ENCODE assay signal across 1 cellular context in genomic region chr7:757741-758163, GRCh38.
TF ChIP-seq lines count a peak whose summit lies in the region.

No MANE protein-coding gene starts in this region.

TF ChIP-seq in K562, 482 proteins besides CTCF, POLR2A, EP300 and RAD21:
- TF ChIP-seq MAX (CRISPR knock-in tag; IDR thresholded peaks at IDR 0.05) (0 out of 2 replicates have a peak, but pooled peaks have one; percentile 31), MYC (IDR thresholded peaks at IDR 0.05; ENCODE audit: low read depth, low read length) (peak; percentile 60; the same call in 1 of the 2 replicates), MYC (CRISPR knock-in tag; IDR thresholded peaks at IDR 0.05; ENCODE audit: borderline replicate concordance, low read depth) (no peak), ZBTB5 (IDR thresholded peaks at IDR 0.05) (no peak), E2F6 (IDR thresholded peaks at IDR 0.05; ENCODE audit: borderline replicate concordance in 1 of 2, extremely low read depth in 1 of 2, insufficient read depth in 1 of 2, insufficient read length in 1 of 2, low read depth in 1 of 2, low read length in 1 of 2, poor library complexity in 1 of 2, severe bottlenecking in 1 of 2) (peak in 1 of 2 experiments; percentile 44), GABPB2 (CRISPR knock-in tag; conservative IDR thresholded peaks at IDR 0.05) (no peak), WHSC1 (IDR thresholded peaks at IDR 0.05; ENCODE audit: low read length) (no peak), L3MBTL2 (IDR thresholded peaks at IDR 0.05) (peak; percentile 82), ZBTB33 (CRISPR knock-in tag; IDR thresholded peaks at IDR 0.05) (peak; percentile 57; the same call in 1 of the 2 replicates)
- TF ChIP-seq, protein P1, sequence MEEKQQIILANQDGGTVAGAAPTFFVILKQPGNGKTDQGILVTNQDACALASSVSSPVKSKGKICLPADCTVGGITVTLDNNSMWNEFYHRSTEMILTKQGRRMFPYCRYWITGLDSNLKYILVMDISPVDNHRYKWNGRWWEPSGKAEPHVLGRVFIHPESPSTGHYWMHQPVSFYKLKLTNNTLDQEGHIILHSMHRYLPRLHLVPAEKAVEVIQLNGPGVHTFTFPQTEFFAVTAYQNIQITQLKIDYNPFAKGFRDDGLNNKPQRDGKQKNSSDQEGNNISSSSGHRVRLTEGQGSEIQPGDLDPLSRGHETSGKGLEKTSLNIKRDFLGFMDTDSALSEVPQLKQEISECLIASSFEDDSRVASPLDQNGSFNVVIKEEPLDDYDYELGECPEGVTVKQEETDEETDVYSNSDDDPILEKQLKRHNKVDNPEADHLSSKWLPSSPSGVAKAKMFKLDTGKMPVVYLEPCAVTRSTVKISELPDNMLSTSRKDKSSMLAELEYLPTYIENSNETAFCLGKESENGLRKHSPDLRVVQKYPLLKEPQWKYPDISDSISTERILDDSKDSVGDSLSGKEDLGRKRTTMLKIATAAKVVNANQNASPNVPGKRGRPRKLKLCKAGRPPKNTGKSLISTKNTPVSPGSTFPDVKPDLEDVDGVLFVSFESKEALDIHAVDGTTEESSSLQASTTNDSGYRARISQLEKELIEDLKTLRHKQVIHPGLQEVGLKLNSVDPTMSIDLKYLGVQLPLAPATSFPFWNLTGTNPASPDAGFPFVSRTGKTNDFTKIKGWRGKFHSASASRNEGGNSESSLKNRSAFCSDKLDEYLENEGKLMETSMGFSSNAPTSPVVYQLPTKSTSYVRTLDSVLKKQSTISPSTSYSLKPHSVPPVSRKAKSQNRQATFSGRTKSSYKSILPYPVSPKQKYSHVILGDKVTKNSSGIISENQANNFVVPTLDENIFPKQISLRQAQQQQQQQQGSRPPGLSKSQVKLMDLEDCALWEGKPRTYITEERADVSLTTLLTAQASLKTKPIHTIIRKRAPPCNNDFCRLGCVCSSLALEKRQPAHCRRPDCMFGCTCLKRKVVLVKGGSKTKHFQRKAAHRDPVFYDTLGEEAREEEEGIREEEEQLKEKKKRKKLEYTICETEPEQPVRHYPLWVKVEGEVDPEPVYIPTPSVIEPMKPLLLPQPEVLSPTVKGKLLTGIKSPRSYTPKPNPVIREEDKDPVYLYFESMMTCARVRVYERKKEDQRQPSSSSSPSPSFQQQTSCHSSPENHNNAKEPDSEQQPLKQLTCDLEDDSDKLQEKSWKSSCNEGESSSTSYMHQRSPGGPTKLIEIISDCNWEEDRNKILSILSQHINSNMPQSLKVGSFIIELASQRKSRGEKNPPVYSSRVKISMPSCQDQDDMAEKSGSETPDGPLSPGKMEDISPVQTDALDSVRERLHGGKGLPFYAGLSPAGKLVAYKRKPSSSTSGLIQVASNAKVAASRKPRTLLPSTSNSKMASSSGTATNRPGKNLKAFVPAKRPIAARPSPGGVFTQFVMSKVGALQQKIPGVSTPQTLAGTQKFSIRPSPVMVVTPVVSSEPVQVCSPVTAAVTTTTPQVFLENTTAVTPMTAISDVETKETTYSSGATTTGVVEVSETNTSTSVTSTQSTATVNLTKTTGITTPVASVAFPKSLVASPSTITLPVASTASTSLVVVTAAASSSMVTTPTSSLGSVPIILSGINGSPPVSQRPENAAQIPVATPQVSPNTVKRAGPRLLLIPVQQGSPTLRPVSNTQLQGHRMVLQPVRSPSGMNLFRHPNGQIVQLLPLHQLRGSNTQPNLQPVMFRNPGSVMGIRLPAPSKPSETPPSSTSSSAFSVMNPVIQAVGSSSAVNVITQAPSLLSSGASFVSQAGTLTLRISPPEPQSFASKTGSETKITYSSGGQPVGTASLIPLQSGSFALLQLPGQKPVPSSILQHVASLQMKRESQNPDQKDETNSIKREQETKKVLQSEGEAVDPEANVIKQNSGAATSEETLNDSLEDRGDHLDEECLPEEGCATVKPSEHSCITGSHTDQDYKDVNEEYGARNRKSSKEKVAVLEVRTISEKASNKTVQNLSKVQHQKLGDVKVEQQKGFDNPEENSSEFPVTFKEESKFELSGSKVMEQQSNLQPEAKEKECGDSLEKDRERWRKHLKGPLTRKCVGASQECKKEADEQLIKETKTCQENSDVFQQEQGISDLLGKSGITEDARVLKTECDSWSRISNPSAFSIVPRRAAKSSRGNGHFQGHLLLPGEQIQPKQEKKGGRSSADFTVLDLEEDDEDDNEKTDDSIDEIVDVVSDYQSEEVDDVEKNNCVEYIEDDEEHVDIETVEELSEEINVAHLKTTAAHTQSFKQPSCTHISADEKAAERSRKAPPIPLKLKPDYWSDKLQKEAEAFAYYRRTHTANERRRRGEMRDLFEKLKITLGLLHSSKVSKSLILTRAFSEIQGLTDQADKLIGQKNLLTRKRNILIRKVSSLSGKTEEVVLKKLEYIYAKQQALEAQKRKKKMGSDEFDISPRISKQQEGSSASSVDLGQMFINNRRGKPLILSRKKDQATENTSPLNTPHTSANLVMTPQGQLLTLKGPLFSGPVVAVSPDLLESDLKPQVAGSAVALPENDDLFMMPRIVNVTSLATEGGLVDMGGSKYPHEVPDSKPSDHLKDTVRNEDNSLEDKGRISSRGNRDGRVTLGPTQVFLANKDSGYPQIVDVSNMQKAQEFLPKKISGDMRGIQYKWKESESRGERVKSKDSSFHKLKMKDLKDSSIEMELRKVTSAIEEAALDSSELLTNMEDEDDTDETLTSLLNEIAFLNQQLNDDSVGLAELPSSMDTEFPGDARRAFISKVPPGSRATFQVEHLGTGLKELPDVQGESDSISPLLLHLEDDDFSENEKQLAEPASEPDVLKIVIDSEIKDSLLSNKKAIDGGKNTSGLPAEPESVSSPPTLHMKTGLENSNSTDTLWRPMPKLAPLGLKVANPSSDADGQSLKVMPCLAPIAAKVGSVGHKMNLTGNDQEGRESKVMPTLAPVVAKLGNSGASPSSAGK (IDR thresholded peaks at IDR 0.05) = peak; percentile 84
- TF ChIP-seq, protein P2, sequence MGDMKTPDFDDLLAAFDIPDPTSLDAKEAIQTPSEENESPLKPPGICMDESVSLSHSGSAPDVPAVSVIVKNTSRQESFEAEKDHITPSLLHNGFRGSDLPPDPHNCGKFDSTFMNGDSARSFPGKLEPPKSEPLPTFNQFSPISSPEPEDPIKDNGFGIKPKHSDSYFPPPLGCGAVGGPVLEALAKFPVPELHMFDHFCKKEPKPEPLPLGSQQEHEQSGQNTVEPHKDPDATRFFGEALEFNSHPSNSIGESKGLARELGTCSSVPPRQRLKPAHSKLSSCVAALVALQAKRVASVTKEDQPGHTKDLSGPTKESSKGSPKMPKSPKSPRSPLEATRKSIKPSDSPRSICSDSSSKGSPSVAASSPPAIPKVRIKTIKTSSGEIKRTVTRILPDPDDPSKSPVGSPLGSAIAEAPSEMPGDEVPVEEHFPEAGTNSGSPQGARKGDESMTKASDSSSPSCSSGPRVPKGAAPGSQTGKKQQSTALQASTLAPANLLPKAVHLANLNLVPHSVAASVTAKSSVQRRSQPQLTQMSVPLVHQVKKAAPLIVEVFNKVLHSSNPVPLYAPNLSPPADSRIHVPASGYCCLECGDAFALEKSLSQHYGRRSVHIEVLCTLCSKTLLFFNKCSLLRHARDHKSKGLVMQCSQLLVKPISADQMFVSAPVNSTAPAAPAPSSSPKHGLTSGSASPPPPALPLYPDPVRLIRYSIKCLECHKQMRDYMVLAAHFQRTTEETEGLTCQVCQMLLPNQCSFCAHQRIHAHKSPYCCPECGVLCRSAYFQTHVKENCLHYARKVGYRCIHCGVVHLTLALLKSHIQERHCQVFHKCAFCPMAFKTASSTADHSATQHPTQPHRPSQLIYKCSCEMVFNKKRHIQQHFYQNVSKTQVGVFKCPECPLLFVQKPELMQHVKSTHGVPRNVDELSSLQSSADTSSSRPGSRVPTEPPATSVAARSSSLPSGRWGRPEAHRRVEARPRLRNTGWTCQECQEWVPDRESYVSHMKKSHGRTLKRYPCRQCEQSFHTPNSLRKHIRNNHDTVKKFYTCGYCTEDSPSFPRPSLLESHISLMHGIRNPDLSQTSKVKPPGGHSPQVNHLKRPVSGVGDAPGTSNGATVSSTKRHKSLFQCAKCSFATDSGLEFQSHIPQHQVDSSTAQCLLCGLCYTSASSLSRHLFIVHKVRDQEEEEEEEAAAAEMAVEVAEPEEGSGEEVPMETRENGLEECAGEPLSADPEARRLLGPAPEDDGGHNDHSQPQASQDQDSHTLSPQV (IDR thresholded peaks at IDR 0.05) = peak; percentile 72
